Comparison of ENCODE assay signal across 18 cellular contexts in the genomic region with DNA sequence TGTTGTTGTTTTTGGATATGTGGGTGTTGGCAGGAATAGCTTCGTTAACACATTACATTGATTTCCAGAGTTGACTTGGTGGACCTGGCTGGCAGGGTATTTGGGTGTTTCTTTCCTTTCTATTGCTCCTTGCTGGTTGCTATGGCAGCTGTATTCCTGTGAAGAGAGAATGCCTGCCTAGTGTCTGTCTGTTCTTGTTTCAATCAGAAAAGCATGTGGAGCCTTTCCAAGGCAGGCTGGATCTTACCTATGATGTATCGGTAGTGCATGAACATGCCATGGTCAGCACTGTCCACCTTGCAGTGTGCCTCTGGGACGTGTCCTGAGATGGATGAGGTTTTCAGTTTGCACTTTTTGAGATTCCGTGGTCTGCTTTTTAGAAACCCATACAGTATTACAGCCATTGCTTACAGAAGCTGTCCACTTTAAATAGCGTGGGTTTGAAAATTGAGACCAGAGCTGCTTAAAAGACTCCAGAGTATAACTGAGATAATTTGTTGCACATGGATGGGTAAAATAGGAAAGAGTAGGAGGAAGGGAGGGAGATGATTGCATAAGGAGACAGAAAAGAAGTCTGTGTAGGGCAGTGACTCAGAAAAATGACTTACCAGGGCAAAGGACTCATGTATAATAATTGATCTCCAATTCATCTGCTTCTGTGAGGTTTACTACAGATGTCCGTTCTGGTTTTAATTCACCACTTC. TPM values are rescaled to one million over a fixed set of nuclear protein-coding genes. Genes with fewer than 3 reads are reported as not detected.
DNase-seq lines count a peak whose midpoint lies in the region; ATAC-seq, FAIRE-seq and TF ChIP-seq lines count a peak whose summit lies in the region.
"Had no signal": no experiment of that assay in that cellular context is flagged by ENCODE, and none has a peak within 500 bp of the region (broad histone marks: within the 10 kb centered on the region; RNA-seq: fewer than 3 reads in every experiment).

No MANE protein-coding gene starts in this region.

- H3K4me3 ChIP-seq in AG09309 (ENCODE audit: control insufficient read depth, low read depth, low read length) (no peak overlapping the region; the same call in none of the 2 replicates), HUES48 (ENCODE audit: low read depth, low read length) (no peak overlapping the region), dorsolateral prefrontal cortex (peak overlapping the region in 7 of 59 donors; percentile 1 to 34 (median 10)), mesenchymal stem cell (ENCODE audit: insufficient read depth in 1 of 2, low read depth in 1 of 2, low read length in 2 of 2) (peak overlapping the region in 1 of 2 experiments; percentile 73), HepG2 (replicated peaks in 1 of 3; ENCODE audit: insufficient read depth in 1 of 3, low read depth in 2 of 3, low read length in 3 of 3) (no peak overlapping the region), prostate gland (no peak overlapping the region), testis (no peak overlapping the region), lower lobe of right lung (no peak overlapping the region)
- H3K4me3 ChIP-seq: BLaER1 treated with 17β-estradiol and CSF1 and Interleukin-3, amounts not matched to agents 10 nM and 100 nM; gastrocnemius medialis had no signal

- intact Hi-C loops in dorsolateral prefrontal cortex (cut with DNase I) (no loop called here), HepG2 (cut with micrococcal nuclease; ENCODE audit: unreplicated experiment) (no loop called here), prostate gland (cut with DNase I) (no loop called here), testis (cut with DNase I; ENCODE audit: low total_unique reads) (no loop called here), lower lobe of right lung (cut with DNase I) (no loop called here)

- H3K14ac ChIP-seq in mesenchymal stem cell (ENCODE audit: low read length in 2 of 2) = no peak overlapping the region

- FAIRE-seq in HepG2 (lab: Jason Lieb, UNC) = no peak
- FAIRE-seq: colon had no signal

- no peak overlapping the region for H3K23ac ChIP-seq in mesenchymal stem cell (ENCODE audit: low read length in 2 of 2)

- H4K20me1 ChIP-seq in HepG2 (ENCODE audit: insufficient read depth, low read length) = no peaks in the 10 kb centered on the region
- H4K20me1 ChIP-seq: BLaER1 treated with 17β-estradiol and CSF1 and Interleukin-3, amounts not matched to agents 10 nM and 100 nM had no signal

- H2BK12ac ChIP-seq in mesenchymal stem cell (ENCODE audit: low read length in 2 of 2) = no peak overlapping the region

- DNase-seq in AG09309 (ENCODE audit: low read depth) (peak; percentile 59), dorsolateral prefrontal cortex (peak in 2 of 10 donors; percentile 42 to 58), mesenchymal stem cell (no peak), HepG2 (ENCODE audit: low spot score) (no peak), prostate gland (ENCODE audit: low spot score) (no peak), testis (no peak), lower lobe of right lung (no peak)
- DNase-seq: activated CD4-positive, alpha-beta T cell treated with anti-CD3 and anti-CD28 coated beads, Interleukin-2, amount 50 U/mL, for 1 hour; activated gamma-delta T cell; gastrocnemius medialis; NCI-H2029; stimulated activated CD4-positive, alpha-beta T cell treated with anti-CD3 and anti-CD28 coated beads, Interleukin-2, amount 100 ng/mL, for 24 hours; stimulated activated naive CD8-positive, alpha-beta T cell treated with anti-CD3 and anti-CD28 coated beads, Interleukin-15, Interleukin-2, amounts not matched to agents 100 U/mL and 50 U/mL, for 24 hours had no signal

- no peaks in the 10 kb centered on the region for H3K36me3 ChIP-seq in HUES48 (ENCODE audit: control insufficient read depth, insufficient read depth, low read length)
- H3K36me3 ChIP-seq in mesenchymal stem cell (ENCODE audit: control insufficient read depth in 1 of 2, insufficient read depth in 2 of 2, low read depth in 1 of 2, low read length in 2 of 2) = no peaks in the 10 kb centered on the region
- no peaks in the 10 kb centered on the region for H3K36me3 ChIP-seq in HepG2 (replicated peaks in 1 of 2; ENCODE audit: control insufficient read depth in 1 of 2, insufficient read depth in 2 of 2, low read length in 2 of 2)
- no peaks in the 10 kb centered on the region for H3K36me3 ChIP-seq in prostate gland
- no peaks in the 10 kb centered on the region for H3K36me3 ChIP-seq in testis (ENCODE audit: low read depth, missing control alignments)
- no peaks in the 10 kb centered on the region for H3K36me3 ChIP-seq in lower lobe of right lung
- H3K36me3 ChIP-seq: BLaER1 treated with 17β-estradiol and CSF1 and Interleukin-3, amounts not matched to agents 10 nM and 100 nM; gastrocnemius medialis had no signal

- TF ChIP-seq RAD21 in HepG2 (CRISPR knock-in tag; IDR thresholded peaks at IDR 0.05) = no peak

- TF ChIP-seq CTCF in AG09309 (IDR thresholded peaks at IDR 0.05; ENCODE audit: control insufficient read depth, insufficient read depth, low read depth, low read length, missing control alignments) = no peak
- TF ChIP-seq CTCF in dorsolateral prefrontal cortex (IDR thresholded peaks at IDR 0.05 in 54 of 56, conservative IDR thresholded peaks at IDR 0.05 in 2 of 56; ENCODE audit: low read depth in 1 of 56, partially characterized antibody in 56 of 56) = no peak
- TF ChIP-seq CTCF in HepG2 (CRISPR knock-in tag; IDR thresholded peaks at IDR 0.05) = no peak
- no peak for TF ChIP-seq CTCF in prostate gland (IDR thresholded peaks at IDR 0.05)
- TF ChIP-seq CTCF in testis (IDR thresholded peaks at IDR 0.05) = no peak
- no peak for TF ChIP-seq CTCF in lower lobe of right lung (IDR thresholded peaks at IDR 0.05)

- H3K9me3 ChIP-seq in HUES48 (ENCODE audit: control insufficient read depth, insufficient read depth, low read length) (no peaks in the 10 kb centered on the region), mesenchymal stem cell (ENCODE audit: control insufficient read depth, low read length) (no peaks in the 10 kb centered on the region), HepG2 (ENCODE audit: low read length) (no peaks in the 10 kb centered on the region), prostate gland (no peaks in the 10 kb centered on the region), testis (no peaks in the 10 kb centered on the region), lower lobe of right lung (no peaks in the 10 kb centered on the region)
- H3K9me3 ChIP-seq: BLaER1 treated with 17β-estradiol and CSF1 and Interleukin-3, amounts not matched to agents 10 nM and 100 nM; gastrocnemius medialis had no signal

- TF ChIP-seq POLR2A in HepG2 (IDR thresholded peaks at IDR 0.05; ENCODE audit: insufficient read depth in 1 of 2, low read depth in 2 of 2, low read length in 2 of 2) (no peak), prostate gland (IDR thresholded peaks at IDR 0.05) (no peak), testis (IDR thresholded peaks at IDR 0.05) (no peak)

- H3K27me3 ChIP-seq in HUES48 (ENCODE audit: control insufficient read depth, insufficient read depth, low read length) = no peaks in the 10 kb centered on the region
- H3K27me3 ChIP-seq in dorsolateral prefrontal cortex = no peaks in the 10 kb centered on the region
- H3K27me3 ChIP-seq in mesenchymal stem cell (ENCODE audit: control insufficient read depth in 1 of 2, insufficient read depth in 1 of 2, low read length in 2 of 2) = peaks cover 0 to 2% of the 10 kb centered on the region in 2 experiments
- H3K27me3 ChIP-seq in HepG2 (ENCODE audit: control insufficient read depth in 1 of 2, insufficient read depth in 2 of 2, low read length in 2 of 2) = no peaks in the 10 kb centered on the region
- no peaks in the 10 kb centered on the region for H3K27me3 ChIP-seq in prostate gland (replicated peaks; ENCODE audit: insufficient read depth)
- H3K27me3 ChIP-seq in testis = no peaks in the 10 kb centered on the region
- H3K27me3 ChIP-seq in lower lobe of right lung (ENCODE audit: low read depth) = no peaks in the 10 kb centered on the region
- H3K27me3 ChIP-seq: BLaER1 treated with 17β-estradiol and CSF1 and Interleukin-3, amounts not matched to agents 10 nM and 100 nM had no signal

- H3K18ac ChIP-seq in mesenchymal stem cell (ENCODE audit: low read depth in 1 of 2, low read length in 2 of 2) = no peak overlapping the region

- BruUV-seq in HepG2 (replicated peaks; lab: Mats Ljungman, UMichigan) = no TSS peak

- no peak overlapping the region for H2BK120ac ChIP-seq in mesenchymal stem cell (ENCODE audit: low read depth, low read length)

- H3K79me2 ChIP-seq in HepG2 (ENCODE audit: insufficient read depth, low read length) = no peaks in the 10 kb centered on the region

- TF ChIP-seq EP300 in HepG2 (IDR thresholded peaks at IDR 0.05; ENCODE audit: low read depth in 2 of 2, low read length in 2 of 2) = no peak
- TF ChIP-seq EP300 in HepG2 (CRISPR knock-in tag; IDR thresholded peaks at IDR 0.05; ENCODE audit: borderline replicate concordance) = no peak

- CTCF ChIA-PET in HepG2 (lab: Yijun Ruan, JAX; ENCODE audit: low intra/inter-chr PET ratio, low total read pairs) = no interaction called here

- H2BK15ac ChIP-seq in mesenchymal stem cell (ENCODE audit: low read depth, poor library complexity, severe bottlenecking) = no peak overlapping the region

- H2AK5ac ChIP-seq in mesenchymal stem cell (ENCODE audit: low read length, severe bottlenecking) = no peak overlapping the region

- in situ Hi-C loops in HepG2 (cut with HindIII; ENCODE audit: extremely low pct_ligation_motif_present, low pct_unique_long_range_greater_than_20kb) = no loop called here

- H3K9ac ChIP-seq in HUES48 (ENCODE audit: low read depth, low read length) (no peak overlapping the region), mesenchymal stem cell (ENCODE audit: low read length) (peak overlapping the region; percentile 69), HepG2 (ENCODE audit: insufficient read depth, low read depth, low read length) (no peak overlapping the region)
- H3K9ac ChIP-seq: KMS-11 had no signal

- H4K8ac ChIP-seq in mesenchymal stem cell (ENCODE audit: low read length) = no peak overlapping the region

- no peaks in the 10 kb centered on the region for H3K79me1 ChIP-seq in mesenchymal stem cell (replicated peaks; ENCODE audit: low read length, poor library complexity, severe bottlenecking)

- peaks cover 32% of the 10 kb centered on the region for H3K4me1 ChIP-seq in HUES48 (ENCODE audit: control insufficient read depth, insufficient read depth, low read length)
- H3K4me1 ChIP-seq in mesenchymal stem cell (ENCODE audit: control insufficient read depth, insufficient read depth, low read depth, low read length) = no peaks in the 10 kb centered on the region
- H3K4me1 ChIP-seq in HepG2 (ENCODE audit: insufficient read depth, low read length) = no peaks in the 10 kb centered on the region
- no peaks in the 10 kb centered on the region for H3K4me1 ChIP-seq in prostate gland (replicated peaks)
- H3K4me1 ChIP-seq in testis = no peaks in the 10 kb centered on the region
- H3K4me1 ChIP-seq in lower lobe of right lung = peaks cover 10% of the 10 kb centered on the region
- H3K4me1 ChIP-seq: gastrocnemius medialis had no signal

- H2AFZ ChIP-seq in mesenchymal stem cell (ENCODE audit: low read depth, low read length) = no peak overlapping the region
- H2AFZ ChIP-seq in HepG2 (ENCODE audit: low read length) = no peak overlapping the region

- H3K4ac ChIP-seq in mesenchymal stem cell (ENCODE audit: low read depth in 1 of 2, low read length in 2 of 2) = no peak overlapping the region

- POLR2A ChIA-PET in HepG2 (lab: Yijun Ruan, JAX) = no interaction called here

- 85% methylated on average over 5 of the region's 6 CpGs for WGBS in mesenchymal stem cell
- WGBS in HepG2 (ENCODE audit: low lambda C conversion rate) = 47% methylated on average over 6 of the region's 6 CpGs
- 40% methylated on average over 6 of the region's 6 CpGs for WGBS in prostate gland
- 60% methylated on average over 6 of the region's 6 CpGs for WGBS in testis, 2 donors

- H2BK5ac ChIP-seq in mesenchymal stem cell (ENCODE audit: low read depth, low read length, poor library complexity, severe bottlenecking) = no peak overlapping the region

- no peak overlapping the region for H4K91ac ChIP-seq in mesenchymal stem cell (ENCODE audit: low read length)

- peak overlapping the region; percentile 86 for H3K27ac ChIP-seq in HUES48 (ENCODE audit: low read depth, low read length)
- peak overlapping the region in 55 of 59 donors; percentile 4 to 87 (median 70) for H3K27ac ChIP-seq in dorsolateral prefrontal cortex
- no peak overlapping the region for H3K27ac ChIP-seq in mesenchymal stem cell (ENCODE audit: low read length, poor library complexity, severe bottlenecking)
- no peak overlapping the region for H3K27ac ChIP-seq in HepG2 (ENCODE audit: extremely low read length, insufficient read depth, low read length)
- no peak overlapping the region for H3K27ac ChIP-seq in prostate gland
- no peak overlapping the region for H3K27ac ChIP-seq in testis
- no peak overlapping the region for H3K27ac ChIP-seq in lower lobe of right lung
- H3K27ac ChIP-seq: BLaER1 treated with 17β-estradiol and CSF1 and Interleukin-3, amounts not matched to agents 10 nM and 100 nM; gastrocnemius medialis; KMS-11 had no signal

- H3K4me2 ChIP-seq in mesenchymal stem cell (ENCODE audit: low read length, poor library complexity, severe bottlenecking) = no peak overlapping the region
- H3K4me2 ChIP-seq in HepG2 (ENCODE audit: low read depth, low read length) = no peak overlapping the region
- H3K4me2 ChIP-seq: KMS-11 had no signal

- ATAC-seq in HepG2 (no peak), lower lobe of right lung (no peak)
- ATAC-seq: gastrocnemius medialis; left lobe of liver; stimulated activated naive CD8-positive, alpha-beta T cell treated with anti-CD3 and anti-CD28 coated beads, Interleukin-15, Interleukin-2, amounts not matched to agents 100 U/mL and 50 U/mL, for 24 hours had no signal

RNA-seq across cellular contexts. Expression of a gene that starts 20.0 kb away (rescaled TPM):
- total RNA-seq in dorsolateral prefrontal cortex (10 to 100 TPM; 11.1 to 25.5 (median 16.1) TPM), HepG2 (2016; rRNA removed; fragmentation: Illumina TruSeq; extraction: Trizol) (6.1 and 6.8 TPM in 2 replicates), prostate gland (10 to 100 TPM; 16.2 to 31.2 TPM), testis (10 to 100 TPM; 10.7 to 29.4 TPM), lower lobe of right lung (4.9 TPM)
- polyA plus RNA-seq in mesenchymal stem cell (2013, experiment 1 of 2) = 8.1 TPM
- 8.5 TPM for polyA plus RNA-seq in mesenchymal stem cell (2013, experiment 2 of 2)
- 2.6 and 3.5 TPM in 2 replicates for total RNA-seq in HepG2 (2016; cell fraction: cytosol; rRNA removed; fragmentation: Illumina TruSeq; extraction: Trizol; ENCODE audit: low read depth)
- total RNA-seq in HepG2 (2016; cell fraction: insoluble cytoplasmic fraction; rRNA removed; fragmentation: Illumina TruSeq; extraction: Trizol) = 5.8 and 6.3 TPM in 2 replicates
- total RNA-seq in HepG2 (2016; cell fraction: membrane; rRNA removed; fragmentation: Illumina TruSeq; extraction: Trizol) = 6.1 and 7.1 TPM in 2 replicates
- 9.6 and 14.1 TPM in 2 replicates for total RNA-seq in HepG2 (2016; cell fraction: nucleus; rRNA removed; fragmentation: Illumina TruSeq; extraction: Trizol)
- polyA plus RNA-seq in HepG2 (2011; rRNA removed) (9.1 and 10.2 TPM in 2 replicates), testis (ENCODE audit: insufficient read depth, low read depth, low replicate concordance) (9.3 TPM)
- polyA plus RNA-seq in HepG2 (2011; cell fraction: cytosol; rRNA removed) = 2.0 and 3.2 TPM in 2 replicates
- polyA plus RNA-seq in HepG2 (2011; cell fraction: nucleus; rRNA removed) = 17.7 and 24.1 TPM in 2 replicates
- polyA plus RNA-seq in HepG2 (2012) = 4.3 TPM in 2 replicates
- 5.7 and 7.8 TPM in 2 replicates for polyA plus RNA-seq in HepG2 (2016; cell fraction: cytosol; fragmentation: Illumina TruSeq; extraction: Trizol; ENCODE audit: low read depth)
- 10.7 and 15.3 TPM in 2 replicates for polyA plus RNA-seq in HepG2 (2016; cell fraction: insoluble cytoplasmic fraction; fragmentation: Illumina TruSeq; extraction: Trizol; ENCODE audit: low read depth)
- polyA plus RNA-seq in HepG2 (2016; cell fraction: membrane; fragmentation: Illumina TruSeq; extraction: Trizol; ENCODE audit: low read depth) = 10.6 and 12.0 TPM in 2 replicates
- polyA plus RNA-seq in HepG2 (2016; cell fraction: nucleus; fragmentation: Illumina TruSeq; extraction: Trizol; ENCODE audit: insufficient read depth, low read depth) = 22.4 and 25.6 TPM in 2 replicates
- polyA minus RNA-seq in HepG2 (2011; rRNA and poly(A)+ RNA removed; ENCODE audit: low replicate concordance) = 0.49 and 1.2 TPM in 2 replicates
- polyA minus RNA-seq in HepG2 (2011; cell fraction: cytosol; rRNA and poly(A)+ RNA removed) = 0.69 and 0.97 TPM in 2 replicates
- 18.7 and 20.9 TPM in 2 replicates for polyA minus RNA-seq in HepG2 (2011; cell fraction: nucleus; rRNA and poly(A)+ RNA removed)

Comparison
In these comparisons a context has a peak if more than half of its experiments do, and no peak if none do; other contexts are left out.
1. H3K27ac ChIP-seq: peak in HUES48 (single experiment) and dorsolateral prefrontal cortex (55 of 59); none in mesenchymal stem cell (single experiment), HepG2 (single experiment), prostate gland (0 of 2), testis (0 of 2) and lower lobe of right lung (single experiment).